ENCODE assay signal across 30 cellular contexts in the genomic region with DNA sequence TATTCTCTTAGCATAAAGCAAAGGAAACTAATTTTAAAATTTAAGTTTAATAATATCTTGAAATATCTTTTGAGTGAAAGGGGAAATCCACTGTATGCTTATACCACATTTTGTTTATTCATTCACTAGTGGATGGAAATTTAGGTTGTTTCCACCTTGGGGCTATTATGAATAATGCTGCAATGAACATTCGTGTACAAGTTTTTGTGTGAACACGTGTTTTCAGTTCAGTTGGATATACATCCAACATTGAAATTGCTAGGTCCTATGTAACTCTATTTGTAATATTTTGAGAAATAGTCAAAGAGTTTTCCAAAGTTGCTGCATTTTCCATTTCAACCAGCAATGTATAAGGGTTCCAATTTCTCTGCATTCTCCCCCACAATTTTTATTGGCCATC.
"Had no signal": no experiment of that assay in that cellular context is flagged by ENCODE, and none has a peak within 500 bp of the region (broad histone marks: within the 10 kb centered on the region; RNA-seq: fewer than 3 reads in every experiment).

No MANE protein-coding gene starts in this region.

- H3K36me3 Mint-ChIP-seq: neural progenitor cell had no signal

- H3K4me3 Mint-ChIP-seq: naive thymus-derived CD4-positive, alpha-beta T cell; nephron; neural progenitor cell; stimulated activated naive CD8-positive, alpha-beta T cell treated with anti-CD3 and anti-CD28 coated beads, Interleukin-15, amount 100 ng/mL, for 72 hours had no signal

- H3K27ac Mint-ChIP-seq: naive thymus-derived CD4-positive, alpha-beta T cell; nephron; neural progenitor cell; stimulated activated naive CD8-positive, alpha-beta T cell treated with anti-CD3 and anti-CD28 coated beads, Interleukin-15, amount 100 ng/mL, for 72 hours had no signal

- FAIRE-seq: endothelial cell of umbilical vein, kidney had no signal

- H3K27me3 Mint-ChIP-seq: stimulated activated naive CD8-positive, alpha-beta T cell treated with anti-CD3 and anti-CD28 coated beads, Interleukin-15, amount 100 ng/mL, for 72 hours had no signal

- H3K4me3 ChIP-seq: coronary artery, esophagus muscularis mucosa, gastroesophageal sphincter, heart left ventricle, hepatocyte, lung, neural progenitor cell, prostate gland, right atrium auricular region, smooth muscle cell, suprapubic skin, transverse colon, upper lobe of right lung, uterus had no signal

- H3K9me3 Mint-ChIP-seq: naive thymus-derived CD4-positive, alpha-beta T cell; nephron; stimulated activated naive CD8-positive, alpha-beta T cell treated with anti-CD3 and anti-CD28 coated beads, Interleukin-15, amount 100 ng/mL, for 72 hours had no signal

- H3K4me1 Mint-ChIP-seq: naive thymus-derived CD4-positive, alpha-beta T cell; nephron had no signal

- DNase-seq: dermis blood vessel endothelial cell; effector memory CD4-positive, alpha-beta T cell; foreskin keratinocyte; heart left ventricle; kidney; mesenchymal stem cell; midbrain; naive thymus-derived CD4-positive, alpha-beta T cell; stimulated activated CD4-positive, alpha-beta T cell treated with anti-CD3 and anti-CD28 coated beads, Interleukin-12 subunit alpha, Interleukin-12 subunit beta, amount 100 ng/mL, for 4 hours; stimulated activated CD4-positive, alpha-beta T cell treated with anti-CD3 and anti-CD28 coated beads, Interleukin-1b, Interleukin-23, amount 100 ng/mL, for 48 hours; stimulated activated CD4-positive, alpha-beta T cell treated with anti-CD3 and anti-CD28 coated beads, Interleukin-4, amount 100 ng/mL, for 1 hour; stimulated activated CD8-positive, alpha-beta memory T cell treated with anti-CD3 and anti-CD28 coated beads, Interleukin-4, amount 100 ng/mL, for 48 hours; stimulated activated naive CD8-positive, alpha-beta T cell treated with anti-CD3 and anti-CD28 coated beads, Interleukin-15, amount 100 ng/mL, for 72 hours; transverse colon; upper lobe of right lung; uterus had no signal

- ATAC-seq: foreskin keratinocyte; gastroesophageal sphincter; heart left ventricle; left lobe of liver; naive thymus-derived CD4-positive, alpha-beta T cell; sciatic nerve; stimulated activated naive CD8-positive, alpha-beta T cell treated with anti-CD3 and anti-CD28 coated beads, Interleukin-15, amount 100 ng/mL, for 72 hours; upper lobe of right lung had no signal
